Comparison of ENCODE assay signal across 1 cellular context in the genomic region with DNA sequence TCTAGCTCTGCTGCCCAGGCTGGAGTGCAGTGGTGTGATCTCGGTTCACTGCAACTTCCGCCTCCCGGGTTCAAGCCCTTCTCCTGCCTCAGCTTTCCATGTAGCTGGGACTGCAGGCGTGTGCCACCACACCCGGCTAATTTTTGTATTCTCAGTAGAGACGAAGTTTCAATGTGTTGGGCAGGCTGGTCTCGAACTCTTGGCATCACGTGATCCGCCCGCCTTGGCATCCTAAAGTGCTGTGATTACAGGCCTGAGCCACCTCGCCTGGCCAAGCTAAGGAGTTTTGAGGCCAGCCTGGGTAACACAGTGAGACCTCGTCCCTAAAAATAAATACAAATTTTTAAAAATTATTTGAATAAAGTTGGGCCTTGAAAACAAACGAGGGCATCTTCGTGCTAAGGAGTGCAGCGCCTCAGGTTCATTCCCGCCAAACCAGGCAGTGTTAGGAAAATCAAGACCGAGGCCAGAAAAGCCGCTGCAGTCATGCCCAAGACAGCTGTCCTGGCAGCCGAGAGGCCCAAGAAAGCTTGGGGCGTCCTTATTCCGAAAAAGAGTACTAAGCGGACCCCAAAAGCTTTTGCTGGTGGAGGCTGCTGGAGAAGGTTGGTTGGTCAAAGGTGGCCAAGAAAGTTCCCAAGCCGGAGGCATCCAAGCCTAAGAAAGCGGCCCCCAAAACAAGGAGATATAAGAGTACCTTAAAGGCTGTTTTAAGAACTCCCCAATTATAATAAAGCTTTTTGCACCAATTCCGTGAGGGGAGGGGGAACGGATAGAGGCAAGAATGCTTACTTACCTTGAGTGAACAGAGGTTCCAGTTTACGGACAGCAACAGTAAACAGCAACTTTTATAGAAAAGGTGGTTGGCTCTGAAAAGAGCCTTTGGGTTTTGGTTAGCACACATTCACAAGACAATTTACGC.
TF ChIP-seq lines count a peak whose summit lies in the region.

No MANE protein-coding gene starts in this region.

TF ChIP-seq in K562, 482 proteins besides CTCF, POLR2A, EP300 and RAD21 (continued from another document):
- TF ChIP-seq E2F5 (CRISPR knock-in tag; IDR thresholded peaks at IDR 0.05) (no peak; the same call in 1 of the 2 replicates), POLR2G (IDR thresholded peaks at IDR 0.05; ENCODE audit: low read depth, low read length) (peak; percentile 80), E2F3 (CRISPR knock-in tag; IDR thresholded peaks at IDR 0.05) (no peak), MITF (IDR thresholded peaks at IDR 0.05) (peak; percentile 24; the same call in 1 of the 2 replicates), TAF1 (IDR thresholded peaks at IDR 0.05; ENCODE audit: control insufficient read depth, extremely low read depth, insufficient read depth, low read length, severe bottlenecking) (no peak), ZFP36 (IDR thresholded peaks at IDR 0.05; ENCODE audit: low read depth, low read length, partially characterized antibody) (no peak), TRIM28 (IDR thresholded peaks at IDR 0.05) (no peak), FOXO4 (CRISPR knock-in tag; IDR thresholded peaks at IDR 0.05) (no peak), BCOR (IDR thresholded peaks at IDR 0.05) (0 out of 2 replicates have a peak, but pooled peaks have one; percentile 7), HDAC1 (IDR thresholded peaks at IDR 0.05) (no peak), ZBTB49 (CRISPR knock-in tag; IDR thresholded peaks at IDR 0.05; ENCODE audit: borderline replicate concordance) (0 out of 2 replicates have a peak, but pooled peaks have one; percentile 39), MAX (CRISPR knock-in tag; IDR thresholded peaks at IDR 0.05) (no peak)
- TF ChIP-seq, protein P1, sequence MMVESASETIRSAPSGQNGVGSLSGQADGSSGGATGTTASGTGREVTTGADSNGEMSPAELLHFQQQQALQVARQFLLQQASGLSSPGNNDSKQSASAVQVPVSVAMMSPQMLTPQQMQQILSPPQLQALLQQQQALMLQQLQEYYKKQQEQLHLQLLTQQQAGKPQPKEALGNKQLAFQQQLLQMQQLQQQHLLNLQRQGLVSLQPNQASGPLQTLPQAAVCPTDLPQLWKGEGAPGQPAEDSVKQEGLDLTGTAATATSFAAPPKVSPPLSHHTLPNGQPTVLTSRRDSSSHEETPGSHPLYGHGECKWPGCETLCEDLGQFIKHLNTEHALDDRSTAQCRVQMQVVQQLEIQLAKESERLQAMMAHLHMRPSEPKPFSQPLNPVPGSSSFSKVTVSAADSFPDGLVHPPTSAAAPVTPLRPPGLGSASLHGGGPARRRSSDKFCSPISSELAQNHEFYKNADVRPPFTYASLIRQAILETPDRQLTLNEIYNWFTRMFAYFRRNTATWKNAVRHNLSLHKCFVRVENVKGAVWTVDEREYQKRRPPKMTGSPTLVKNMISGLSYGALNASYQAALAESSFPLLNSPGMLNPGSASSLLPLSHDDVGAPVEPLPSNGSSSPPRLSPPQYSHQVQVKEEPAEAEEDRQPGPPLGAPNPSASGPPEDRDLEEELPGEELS (CRISPR knock-in tag; IDR thresholded peaks at IDR 0.05; ENCODE audit: borderline replicate concordance), result no peak
TF ChIP-seq in K562: peak in this region for 51.
